1 cellular context compared by ENCODE assay signal in genomic region chr1:44721521-44722361, GRCh38.
TF ChIP-seq lines count a peak whose summit lies in the region.

No MANE protein-coding gene starts in this region.

TF ChIP-seq in K562, 482 proteins besides CTCF, POLR2A, EP300 and RAD21 (continued from another document and continues in another):
- peak; percentile 98 for TF ChIP-seq ZHX1 (conservative IDR thresholded peaks at IDR 0.05; ENCODE audit: low read length)
- TF ChIP-seq ZNF436 (CRISPR knock-in tag; IDR thresholded peaks at IDR 0.05) = peak; percentile 99
- TF ChIP-seq REST (CRISPR knock-in tag; IDR thresholded peaks at IDR 0.05; ENCODE audit: low read depth) = no peak
- peak; percentile 97 for TF ChIP-seq ZNF280B (CRISPR knock-in tag; IDR thresholded peaks at IDR 0.05)
- TF ChIP-seq KHSRP (IDR thresholded peaks at IDR 0.05) = peak; percentile 94
- peak; percentile 91 for TF ChIP-seq SOX6 (IDR thresholded peaks at IDR 0.05)
- TF ChIP-seq POLR2B (IDR thresholded peaks at IDR 0.05; ENCODE audit: low read depth, partially characterized antibody) = peak; percentile 100
- no peak; the same call in 1 of the 2 replicates for TF ChIP-seq ZNF277 (CRISPR knock-in tag; IDR thresholded peaks at IDR 0.05; ENCODE audit: borderline replicate concordance)
- 0 out of 2 replicates have a peak, but pooled peaks have one; percentile 20 for TF ChIP-seq HSF4 (CRISPR knock-in tag; IDR thresholded peaks at IDR 0.05; ENCODE audit: borderline replicate concordance)
- peak; percentile 37 for TF ChIP-seq ZNF449 (CRISPR knock-in tag; IDR thresholded peaks at IDR 0.05)
- TF ChIP-seq RREB1 (CRISPR knock-in tag; IDR thresholded peaks at IDR 0.05) = peak; percentile 77; the same call in 1 of the 2 replicates
- TF ChIP-seq ZSCAN29 (IDR thresholded peaks at IDR 0.05) = peak; percentile 84; the same call in 1 of the 2 replicates
- peak; percentile 99 for TF ChIP-seq PTBP1 (IDR thresholded peaks at IDR 0.05; ENCODE audit: low read depth, low read length)
- peak; percentile 33 for TF ChIP-seq MEIS2 (IDR thresholded peaks at IDR 0.05; ENCODE audit: partially characterized antibody)
- TF ChIP-seq TCF15 (CRISPR knock-in tag; IDR thresholded peaks at IDR 0.05) = 0 out of 2 replicates have a peak, but pooled peaks have one; percentile 69
- peak; percentile 82 for TF ChIP-seq SNIP1 (IDR thresholded peaks at IDR 0.05; ENCODE audit: low read depth)
- TF ChIP-seq ZBTB43 (CRISPR knock-in tag; IDR thresholded peaks at IDR 0.05) = peak; percentile 96
- peak; percentile 100 for TF ChIP-seq ELF4 (CRISPR knock-in tag; IDR thresholded peaks at IDR 0.05)
- peak; percentile 80 for TF ChIP-seq DPF2 (IDR thresholded peaks at IDR 0.05)
- peak; percentile 40 for TF ChIP-seq SP2 (IDR thresholded peaks at IDR 0.05; ENCODE audit: extremely low read depth, low read depth, low read length, poor library complexity, severe bottlenecking)
- TF ChIP-seq GTF2F1 (IDR thresholded peaks at IDR 0.05; ENCODE audit: low read depth, low read length) = peak; percentile 100
- peak; percentile 87 for TF ChIP-seq FOXJ2 (tag; IDR thresholded peaks at IDR 0.05)
- no peak for TF ChIP-seq KAT8 (IDR thresholded peaks at IDR 0.05; ENCODE audit: low read depth)
- TF ChIP-seq C11orf30 (IDR thresholded peaks at IDR 0.05; ENCODE audit: low read depth) = no peak
- peak; percentile 100 for TF ChIP-seq POLR2H (tag; IDR thresholded peaks at IDR 0.05; ENCODE audit: low read depth)
- TF ChIP-seq ZNF121 (CRISPR knock-in tag; conservative IDR thresholded peaks at IDR 0.05) = peak; percentile 61; the same call in 1 of the 2 replicates
- TF ChIP-seq NKRF (IDR thresholded peaks at IDR 0.05; ENCODE audit: borderline replicate concordance) = peak; percentile 79; the same call in 1 of the 2 replicates
- no peak for TF ChIP-seq NFYB (IDR thresholded peaks at IDR 0.05; ENCODE audit: extremely low read depth, insufficient read length)
- TF ChIP-seq HMG20A (CRISPR knock-in tag; conservative IDR thresholded peaks at IDR 0.05) = peak; percentile 88; the same call in 1 of the 2 replicates
- TF ChIP-seq NCOA4 (IDR thresholded peaks at IDR 0.05; ENCODE audit: partially characterized antibody) = peak; percentile 99
- peak; percentile 97 for TF ChIP-seq E2F1 (CRISPR knock-in tag; IDR thresholded peaks at IDR 0.05)
- peak; percentile 22 to 40; a peak in 2 of 4 replicates for TF ChIP-seq NRF1 (conservative IDR thresholded peaks at IDR 0.05 in 1 of 2, IDR thresholded peaks at IDR 0.05 in 1 of 2)
- peak; percentile 87 for TF ChIP-seq ZNF143 (CRISPR knock-in tag; IDR thresholded peaks at IDR 0.05)
- peak; percentile 80; the same call in 1 of the 2 replicates for TF ChIP-seq ARID2 (IDR thresholded peaks at IDR 0.05)
- peak; percentile 99 for TF ChIP-seq TAF9B (IDR thresholded peaks at IDR 0.05; ENCODE audit: partially characterized antibody)
- TF ChIP-seq RBFOX2 (IDR thresholded peaks at IDR 0.05; ENCODE audit: low read depth, low read length) = peak; percentile 94
- peak; percentile 100 for TF ChIP-seq ZNF717 (CRISPR knock-in tag; IDR thresholded peaks at IDR 0.05)
- TF ChIP-seq ZNF561 (CRISPR knock-in tag; conservative IDR thresholded peaks at IDR 0.05) = peak; percentile 95
